ENCODE assay signal across 2 cellular contexts in the genomic region with DNA sequence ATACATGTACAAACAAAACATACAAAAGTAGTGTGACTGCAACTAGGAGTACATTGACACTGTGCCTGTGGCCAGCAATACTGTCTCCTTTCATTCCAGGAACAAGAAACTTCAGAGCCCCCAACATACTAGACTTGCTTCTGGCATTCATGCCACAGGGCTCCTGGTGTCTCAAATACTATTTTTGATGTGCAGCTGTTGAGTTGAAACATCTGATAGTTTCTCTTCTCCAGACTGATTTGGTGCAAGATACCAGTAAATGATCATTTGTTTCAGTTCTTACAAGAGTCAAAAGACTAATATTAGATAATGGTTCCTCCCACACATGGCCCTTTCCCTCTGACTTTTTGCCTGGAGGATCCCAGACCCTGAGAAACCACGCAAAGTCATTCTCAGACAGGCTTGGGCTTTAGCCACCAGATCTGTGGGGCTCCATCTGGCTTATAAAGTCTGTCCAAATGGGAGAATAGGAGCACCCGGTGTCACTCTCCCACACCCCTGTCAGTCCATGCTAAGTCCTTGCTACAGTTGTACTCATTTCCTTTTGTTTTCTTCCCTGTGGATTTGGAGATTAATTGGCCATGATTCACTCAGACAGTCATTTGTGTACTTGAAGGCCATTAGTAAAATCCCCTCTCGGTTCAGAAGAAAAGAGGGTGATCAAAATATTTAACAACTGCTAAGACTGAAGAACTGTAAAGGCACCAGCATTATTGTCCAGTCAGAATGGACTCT.
TF ChIP-seq lines count a peak whose summit lies in the region.

No MANE protein-coding gene starts in this region.

TF ChIP-seq in SK-N-SH, 30 proteins besides CTCF, POLR2A, EP300 and RAD21:
- TF ChIP-seq, protein P1, sequence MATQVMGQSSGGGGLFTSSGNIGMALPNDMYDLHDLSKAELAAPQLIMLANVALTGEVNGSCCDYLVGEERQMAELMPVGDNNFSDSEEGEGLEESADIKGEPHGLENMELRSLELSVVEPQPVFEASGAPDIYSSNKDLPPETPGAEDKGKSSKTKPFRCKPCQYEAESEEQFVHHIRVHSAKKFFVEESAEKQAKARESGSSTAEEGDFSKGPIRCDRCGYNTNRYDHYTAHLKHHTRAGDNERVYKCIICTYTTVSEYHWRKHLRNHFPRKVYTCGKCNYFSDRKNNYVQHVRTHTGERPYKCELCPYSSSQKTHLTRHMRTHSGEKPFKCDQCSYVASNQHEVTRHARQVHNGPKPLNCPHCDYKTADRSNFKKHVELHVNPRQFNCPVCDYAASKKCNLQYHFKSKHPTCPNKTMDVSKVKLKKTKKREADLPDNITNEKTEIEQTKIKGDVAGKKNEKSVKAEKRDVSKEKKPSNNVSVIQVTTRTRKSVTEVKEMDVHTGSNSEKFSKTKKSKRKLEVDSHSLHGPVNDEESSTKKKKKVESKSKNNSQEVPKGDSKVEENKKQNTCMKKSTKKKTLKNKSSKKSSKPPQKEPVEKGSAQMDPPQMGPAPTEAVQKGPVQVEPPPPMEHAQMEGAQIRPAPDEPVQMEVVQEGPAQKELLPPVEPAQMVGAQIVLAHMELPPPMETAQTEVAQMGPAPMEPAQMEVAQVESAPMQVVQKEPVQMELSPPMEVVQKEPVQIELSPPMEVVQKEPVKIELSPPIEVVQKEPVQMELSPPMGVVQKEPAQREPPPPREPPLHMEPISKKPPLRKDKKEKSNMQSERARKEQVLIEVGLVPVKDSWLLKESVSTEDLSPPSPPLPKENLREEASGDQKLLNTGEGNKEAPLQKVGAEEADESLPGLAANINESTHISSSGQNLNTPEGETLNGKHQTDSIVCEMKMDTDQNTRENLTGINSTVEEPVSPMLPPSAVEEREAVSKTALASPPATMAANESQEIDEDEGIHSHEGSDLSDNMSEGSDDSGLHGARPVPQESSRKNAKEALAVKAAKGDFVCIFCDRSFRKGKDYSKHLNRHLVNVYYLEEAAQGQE (IDR thresholded peaks at IDR 0.05; ENCODE audit: low read depth, low read length) = no peak
- TF ChIP-seq USF2 (IDR thresholded peaks at IDR 0.05; ENCODE audit: borderline replicate concordance, low read depth, low read length) (no peak), FOSL2 (IDR thresholded peaks at IDR 0.05; ENCODE audit: borderline replicate concordance, low read depth) (no peak), PBX3 (IDR thresholded peaks at IDR 0.05) (no peak), NFIC (IDR thresholded peaks at IDR 0.05; ENCODE audit: borderline replicate concordance) (no peak), TAF1 (IDR thresholded peaks at IDR 0.05; ENCODE audit: borderline replicate concordance, low read depth, low read length) (no peak), YY1 (IDR thresholded peaks at IDR 0.05; ENCODE audit: low read depth) (no peak), GABPA (IDR thresholded peaks at IDR 0.05; ENCODE audit: low read depth) (no peak), SIN3A (IDR thresholded peaks at IDR 0.05; ENCODE audit: borderline replicate concordance, low read depth, low read length) (no peak), RXRA (IDR thresholded peaks at IDR 0.05; ENCODE audit: borderline replicate concordance, low read depth) (no peak), JUND (IDR thresholded peaks at IDR 0.05) (no peak), TCF12 (IDR thresholded peaks at IDR 0.05) (no peak), MAX (IDR thresholded peaks at IDR 0.05; ENCODE audit: low read depth) (no peak), NRF1 (IDR thresholded peaks at IDR 0.05; ENCODE audit: low read depth, low read length) (no peak), FOXM1 (IDR thresholded peaks at IDR 0.05; ENCODE audit: low read depth) (no peak), ELF1 (IDR thresholded peaks at IDR 0.05) (no peak), POLR2AphosphoS5 (IDR thresholded peaks at IDR 0.05; ENCODE audit: low read depth, low read length) (no peak), MEF2A (IDR thresholded peaks at IDR 0.05; ENCODE audit: borderline replicate concordance, low read depth) (no peak)
- TF ChIP-seq, protein P2, sequence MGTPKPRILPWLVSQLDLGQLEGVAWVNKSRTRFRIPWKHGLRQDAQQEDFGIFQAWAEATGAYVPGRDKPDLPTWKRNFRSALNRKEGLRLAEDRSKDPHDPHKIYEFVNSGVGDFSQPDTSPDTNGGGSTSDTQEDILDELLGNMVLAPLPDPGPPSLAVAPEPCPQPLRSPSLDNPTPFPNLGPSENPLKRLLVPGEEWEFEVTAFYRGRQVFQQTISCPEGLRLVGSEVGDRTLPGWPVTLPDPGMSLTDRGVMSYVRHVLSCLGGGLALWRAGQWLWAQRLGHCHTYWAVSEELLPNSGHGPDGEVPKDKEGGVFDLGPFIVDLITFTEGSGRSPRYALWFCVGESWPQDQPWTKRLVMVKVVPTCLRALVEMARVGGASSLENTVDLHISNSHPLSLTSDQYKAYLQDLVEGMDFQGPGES (IDR thresholded peaks at IDR 0.05; ENCODE audit: low read depth, low read length) = no peak

TF ChIP-seq in K562, 482 proteins besides CTCF, POLR2A, EP300 and RAD21 (continued from another document):
- TF ChIP-seq, protein P3, sequence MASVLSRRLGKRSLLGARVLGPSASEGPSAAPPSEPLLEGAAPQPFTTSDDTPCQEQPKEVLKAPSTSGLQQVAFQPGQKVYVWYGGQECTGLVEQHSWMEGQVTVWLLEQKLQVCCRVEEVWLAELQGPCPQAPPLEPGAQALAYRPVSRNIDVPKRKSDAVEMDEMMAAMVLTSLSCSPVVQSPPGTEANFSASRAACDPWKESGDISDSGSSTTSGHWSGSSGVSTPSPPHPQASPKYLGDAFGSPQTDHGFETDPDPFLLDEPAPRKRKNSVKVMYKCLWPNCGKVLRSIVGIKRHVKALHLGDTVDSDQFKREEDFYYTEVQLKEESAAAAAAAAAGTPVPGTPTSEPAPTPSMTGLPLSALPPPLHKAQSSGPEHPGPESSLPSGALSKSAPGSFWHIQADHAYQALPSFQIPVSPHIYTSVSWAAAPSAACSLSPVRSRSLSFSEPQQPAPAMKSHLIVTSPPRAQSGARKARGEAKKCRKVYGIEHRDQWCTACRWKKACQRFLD (CRISPR knock-in tag; IDR thresholded peaks at IDR 0.05) = 0 out of 2 replicates have a peak, but pooled peaks have one; percentile 23
- TF ChIP-seq, protein P4, sequence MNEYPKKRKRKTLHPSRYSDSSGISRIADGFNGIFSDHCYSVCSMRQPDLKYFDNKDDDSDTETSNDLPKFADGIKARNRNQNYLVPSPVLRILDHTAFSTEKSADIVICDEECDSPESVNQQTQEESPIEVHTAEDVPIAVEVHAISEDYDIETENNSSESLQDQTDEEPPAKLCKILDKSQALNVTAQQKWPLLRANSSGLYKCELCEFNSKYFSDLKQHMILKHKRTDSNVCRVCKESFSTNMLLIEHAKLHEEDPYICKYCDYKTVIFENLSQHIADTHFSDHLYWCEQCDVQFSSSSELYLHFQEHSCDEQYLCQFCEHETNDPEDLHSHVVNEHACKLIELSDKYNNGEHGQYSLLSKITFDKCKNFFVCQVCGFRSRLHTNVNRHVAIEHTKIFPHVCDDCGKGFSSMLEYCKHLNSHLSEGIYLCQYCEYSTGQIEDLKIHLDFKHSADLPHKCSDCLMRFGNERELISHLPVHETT (CRISPR knock-in tag; conservative IDR thresholded peaks at IDR 0.05 in 1 of 2, IDR thresholded peaks at IDR 0.05 in 1 of 2) = no peak
- no peak for TF ChIP-seq FOXA1 (IDR thresholded peaks at IDR 0.05; ENCODE audit: borderline replicate concordance)
- no peak for TF ChIP-seq ZNF12 (CRISPR knock-in tag; IDR thresholded peaks at IDR 0.05)
- no peak for TF ChIP-seq KDM1A (IDR thresholded peaks at IDR 0.05)
